In the genomic region with DNA sequence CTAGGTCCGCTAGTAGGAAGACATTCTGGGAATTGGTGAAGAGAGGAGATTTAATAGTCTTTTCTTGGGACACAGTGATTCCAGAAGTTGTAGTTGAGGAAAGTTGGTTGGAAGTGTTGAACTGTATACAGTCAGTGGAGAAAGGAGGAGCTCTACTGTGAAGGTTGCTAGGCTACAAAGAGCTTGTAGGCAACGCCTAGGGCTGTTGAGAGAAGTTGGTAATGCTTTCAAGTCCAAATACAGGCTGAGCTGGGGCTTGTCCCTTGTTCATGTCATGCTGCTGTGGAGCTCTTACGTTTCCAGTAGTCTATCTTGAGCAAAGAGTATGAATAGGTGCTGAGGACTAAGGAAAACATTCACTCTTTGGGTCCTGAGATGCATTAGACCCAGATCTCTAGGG, we compare ENCODE assay signal across 8 cellular contexts. TPM values are rescaled to one million over a fixed set of nuclear protein-coding genes. Genes with fewer than 3 reads are reported as not detected.
DNase-seq lines count a peak whose midpoint lies in the region; ATAC-seq lines count a peak whose summit lies in the region.

No MANE protein-coding gene starts in this region.

- H3K27me3 ChIP-seq in ACC112 (ENCODE audit: insufficient read depth, low read length) (no peaks in the 10 kb centered on the region), H7 (ENCODE audit: control insufficient read depth, insufficient read depth, low read length) (no peaks in the 10 kb centered on the region), iPS-18a (ENCODE audit: control insufficient read depth, insufficient read depth, low read length) (no peaks in the 10 kb centered on the region), subcutaneous abdominal adipose tissue (ENCODE audit: control insufficient read depth in 5 of 5, insufficient read depth in 4 of 5, low read length in 5 of 5) (no peaks in the 10 kb centered on the region)

- H3K4me1 ChIP-seq in ACC112 (ENCODE audit: control insufficient read depth, insufficient read depth, low read length, unreplicated experiment): peaks cover 13% of the 10 kb centered on the region
- H3K4me1 ChIP-seq in iPS-18a (ENCODE audit: control insufficient read depth, low read depth, low read length): peaks cover 6% of the 10 kb centered on the region
- H3K4me1 ChIP-seq in subcutaneous abdominal adipose tissue (ENCODE audit: control insufficient read depth in 5 of 5, insufficient read depth in 5 of 5, low read length in 5 of 5): peaks cover 4 to 24% (median 17%) of the 10 kb centered on the region in 5 donors

- H3K79me2 ChIP-seq in ACC112 (ENCODE audit: control insufficient read depth, insufficient read depth, low read length, unreplicated experiment): peaks cover 45% of the 10 kb centered on the region

- H3K36me3 ChIP-seq in ACC112 (ENCODE audit: insufficient read depth, low read length) (no peaks in the 10 kb centered on the region), H7 (replicated peaks; ENCODE audit: control insufficient read depth, insufficient read depth, low read length) (no peaks in the 10 kb centered on the region), iPS-18a (ENCODE audit: control insufficient read depth, low read depth, low read length) (no peaks in the 10 kb centered on the region), subcutaneous abdominal adipose tissue (ENCODE audit: control insufficient read depth in 5 of 5, insufficient read depth in 5 of 5, low read length in 5 of 5) (no peaks in the 10 kb centered on the region)

- peak overlapping the region; percentile 91 for H3K4me3 ChIP-seq in ACC112 (ENCODE audit: low read depth, low read length)
- H3K4me3 ChIP-seq in H7 (ENCODE audit: insufficient read depth, low read depth, low read length): peak overlapping the region; percentile 77
- peak overlapping the region; percentile 67 for H3K4me3 ChIP-seq in iPS-18a (ENCODE audit: low read length)
- H3K4me3 ChIP-seq in subcutaneous abdominal adipose tissue (ENCODE audit: low read depth in 1 of 5, low read length in 5 of 5): peak overlapping the region; percentile 75 to 90 (median 80)

- H3K27ac Mint-ChIP-seq in activated naive CD8-positive, alpha-beta T cell treated with anti-CD3 and anti-CD28 coated beads for 36 hours: peak overlapping the region; percentile 2

- ATAC-seq in GM19463 (IDR thresholded peaks at IDR 0.05; ENCODE audit: unreplicated experiment) (no peak), HG02840 (IDR thresholded peaks at IDR 0.05; ENCODE audit: low FRiP score, unreplicated experiment) (no peak)

- peak overlapping the region; percentile 86 for H3K4me3 Mint-ChIP-seq in activated naive CD8-positive, alpha-beta T cell treated with anti-CD3 and anti-CD28 coated beads for 36 hours

- no peak overlapping the region for H2AFZ ChIP-seq in ACC112 (ENCODE audit: low read length, unreplicated experiment)

- H3K4me1 Mint-ChIP-seq in activated naive CD8-positive, alpha-beta T cell treated with anti-CD3 and anti-CD28 coated beads for 36 hours: peaks cover 31% of the 10 kb centered on the region

- H3K9me3 Mint-ChIP-seq in activated naive CD8-positive, alpha-beta T cell treated with anti-CD3 and anti-CD28 coated beads for 36 hours: no peaks in the 10 kb centered on the region

- H3K27ac ChIP-seq in ACC112 (ENCODE audit: low read depth, low read length): peak overlapping the region; percentile 14; the same call in 1 of the 2 replicates
- no peak overlapping the region for H3K27ac ChIP-seq in iPS-18a (ENCODE audit: low read length)
- no peak overlapping the region for H3K27ac ChIP-seq in subcutaneous abdominal adipose tissue (ENCODE audit: low read depth, low read length)

- H3K9me3 ChIP-seq in iPS-18a (ENCODE audit: control insufficient read depth, low read depth, low read length) (no peaks in the 10 kb centered on the region), subcutaneous abdominal adipose tissue (ENCODE audit: control insufficient read depth in 5 of 5, low read length in 5 of 5) (no peaks in the 10 kb centered on the region)

- H3K9ac ChIP-seq in iPS-18a (ENCODE audit: low read length) (peak overlapping the region; percentile 68), subcutaneous abdominal adipose tissue (ENCODE audit: low read length in 5 of 5) (peak overlapping the region in 4 of 5 donors; percentile 75 to 88 (median 78))

- no peak for DNase-seq in H7
- DNase-seq in activated naive CD8-positive, alpha-beta T cell treated with anti-CD3 and anti-CD28 coated beads for 36 hours: no peak
- no peak for DNase-seq in stimulated activated CD8-positive, alpha-beta memory T cell treated with anti-CD3 and anti-CD28 coated beads, Interleukin-4, amount 100 ng/mL, for 48 hours

- H3K27me3 Mint-ChIP-seq in activated naive CD8-positive, alpha-beta T cell treated with anti-CD3 and anti-CD28 coated beads for 36 hours: peaks cover 4% of the 10 kb centered on the region

- peaks cover 2% of the 10 kb centered on the region for H3K36me3 Mint-ChIP-seq in activated naive CD8-positive, alpha-beta T cell treated with anti-CD3 and anti-CD28 coated beads for 36 hours

RNA-seq across cellular contexts. Expression of a gene that starts 1.1 kb away (rescaled TPM):
- 7.4 and 9.1 TPM in 2 replicates for total RNA-seq in H7 (2014; rRNA removed; shearing (Covaris generic))
- 1 to 10 TPM; 7.8 to 10.0 TPM for total RNA-seq in activated naive CD8-positive, alpha-beta T cell treated with anti-CD3 and anti-CD28 coated beads for 36 hours
